In genomic region chr2:44044281-44044720, GRCh38 we compare ENCODE assay signal across 8 cellular contexts. TPM values are rescaled to one million over a fixed set of nuclear protein-coding genes. Genes with fewer than 3 reads are reported as not detected.
DNase-seq lines count a peak whose midpoint lies in the region; ATAC-seq and TF ChIP-seq lines count a peak whose summit lies in the region.

No MANE protein-coding gene starts in this region.

- 5 to 6% methylated on average over 10 of the region's 10 CpGs for WGBS in lung, 2 donors

- DNase-seq in CMK (ENCODE audit: low read depth) (peak; percentile 38), NCI-H748 (lab: John Stamatoyannopoulos, UW; ENCODE audit: unreplicated experiment) (peak; percentile 86), dermis blood vessel endothelial cell (peak; percentile 89), lung (ENCODE audit: low spot score) (peak; percentile 80)
- peak; percentile 73 for DNase-seq in activated CD4-positive, alpha-beta T cell treated with anti-CD3 and anti-CD28 coated beads, Interleukin-2, amount 50 U/mL, for 1 hour
- peak; percentile 54 for DNase-seq in stimulated activated CD8-positive, alpha-beta memory T cell treated with anti-CD3 and anti-CD28 coated beads, Interleukin-12 subunit alpha, Interleukin-12 subunit beta, amount 100 ng/mL, for 4 hours (ENCODE audit: low read depth)

- no peaks in the 10 kb centered on the region for H3K27me3 ChIP-seq in lung (ENCODE audit: control insufficient read depth, insufficient read depth)

- H3K4me1 ChIP-seq in lung (ENCODE audit: control insufficient read depth in 2 of 2, insufficient read depth in 2 of 2, low read length in 2 of 2): peaks cover 0 to 2% of the 10 kb centered on the region in 2 donors

- H3K4me3 ChIP-seq in lung: no peak overlapping the region

- no peak overlapping the region for H3K27ac ChIP-seq in lung (ENCODE audit: low read depth in 1 of 2, low read length in 1 of 2)

- no peaks in the 10 kb centered on the region for H3K36me3 ChIP-seq in lung (ENCODE audit: control insufficient read depth in 2 of 2, insufficient read depth in 2 of 2, low read length in 2 of 2)

- H3K9me3 ChIP-seq in lung (ENCODE audit: control insufficient read depth in 2 of 2, insufficient read depth in 1 of 2, low read length in 1 of 2): peaks cover 0 to under 1% of the 10 kb centered on the region in 2 donors

- ATAC-seq in GM19463 (IDR thresholded peaks at IDR 0.05; ENCODE audit: unreplicated experiment): peak; percentile 100
- peak; percentile 99 for ATAC-seq in HG03565 (IDR thresholded peaks at IDR 0.05; ENCODE audit: unreplicated experiment)
- peak; percentile 94 for ATAC-seq in lung (ENCODE audit: insufficient read depth, low FRiP score)

- peak; percentile 76 for TF ChIP-seq CTCF in lung (IDR thresholded peaks at IDR 0.05; ENCODE audit: control extremely low read depth, extremely low read depth)

RNA-seq across cellular contexts. Expression of gene LRPPRC, which starts 48.5 kb away (rescaled TPM):
- total RNA-seq in dermis blood vessel endothelial cell: 58.0 and 108 TPM in 2 replicates
- 10 to 100 TPM; 63.3 to 96.6 TPM for total RNA-seq in lung
- 10 to 100 TPM; 29.5 to 34.0 TPM for polyA plus RNA-seq in lung

Comparison
In these comparisons a context has a peak if more than half of its experiments do, and no peak if none do; other contexts are left out.
1. DNase-seq: peak in every context shown above with its lines; median percentile 89 in dermis blood vessel endothelial cell; 86 in NCI-H748; 80 in lung; 73 in activated CD4-positive, alpha-beta T cell treated with anti-CD3 and anti-CD28 coated beads, Interleukin-2, amount 50 U/mL, for 1 hour; 54 in stimulated activated CD8-positive, alpha-beta memory T cell treated with anti-CD3 and anti-CD28 coated beads, Interleukin-12 subunit alpha, Interleukin-12 subunit beta, amount 100 ng/mL, for 4 hours; 38 in CMK.